In genomic region chr10:75377869-75378268, GRCh38 we compare ENCODE assay signal across 1 cellular context.
TF ChIP-seq lines count a peak whose summit lies in the region.

No MANE protein-coding gene starts in this region.

TF ChIP-seq in K562, 482 proteins besides CTCF, POLR2A, EP300 and RAD21 (continued from another document and continues in another):
- TF ChIP-seq E2F8 (IDR thresholded peaks at IDR 0.05; ENCODE audit: low read depth, partially characterized antibody) (no peak), GABPB1 (CRISPR knock-in tag; IDR thresholded peaks at IDR 0.05) (no peak), ZBTB1 (CRISPR knock-in tag; IDR thresholded peaks at IDR 0.05; ENCODE audit: borderline replicate concordance, low read depth) (no peak), ZEB2 (IDR thresholded peaks at IDR 0.05) (no peak), TFE3 (CRISPR knock-in tag; IDR thresholded peaks at IDR 0.05) (no peak), ZNF347 (CRISPR knock-in tag; IDR thresholded peaks at IDR 0.05; ENCODE audit: low read depth) (no peak), NELFE (IDR thresholded peaks at IDR 0.05; ENCODE audit: insufficient read depth, insufficient read length) (no peak), KLF10 (CRISPR knock-in tag; IDR thresholded peaks at IDR 0.05) (no peak), KLF16 (IDR thresholded peaks at IDR 0.05) (peak; percentile 52; the same call in 1 of the 2 replicates), CLOCK (CRISPR knock-in tag; IDR thresholded peaks at IDR 0.05; ENCODE audit: borderline replicate concordance) (no peak), CBFA2T2 (conservative IDR thresholded peaks at IDR 0.05) (peak; percentile 64; the same call in 1 of the 2 replicates), GABPA (tag; conservative IDR thresholded peaks at IDR 0.05; ENCODE audit: low read depth) (no peak), POLR2AphosphoS2 (IDR thresholded peaks at IDR 0.05; ENCODE audit: low read length) (no peak), MAFK (IDR thresholded peaks at IDR 0.05; ENCODE audit: low read length) (no peak), PKNOX1 (IDR thresholded peaks at IDR 0.05) (0 out of 2 replicates have a peak, but pooled peaks have one; percentile 48), TAL1 (IDR thresholded peaks at IDR 0.05) (peak; percentile 76), MGA (IDR thresholded peaks at IDR 0.05) (no peak), VEZF1 (CRISPR knock-in tag; IDR thresholded peaks at IDR 0.05) (peak; percentile 23; the same call in 1 of the 2 replicates), DEAF1 (CRISPR knock-in tag; IDR thresholded peaks at IDR 0.05) (no peak), ARID1B (IDR thresholded peaks at IDR 0.05) (peak; percentile 69), ZKSCAN3 (CRISPR knock-in tag; IDR thresholded peaks at IDR 0.05) (no peak), ZNF639 (CRISPR knock-in tag; conservative IDR thresholded peaks at IDR 0.05 in 1 of 2, IDR thresholded peaks at IDR 0.05 in 1 of 2) (no peak), ZNF668 (CRISPR knock-in tag; IDR thresholded peaks at IDR 0.05) (no peak), RFX1 (IDR thresholded peaks at IDR 0.05) (no peak), FUS (optimal IDR thresholded peaks at IDR 0.05; ENCODE audit: low read depth, low read length) (no peak), CBFA2T3 (IDR thresholded peaks at IDR 0.05) (peak; percentile 78), CHD2 (IDR thresholded peaks at IDR 0.05; ENCODE audit: low read depth, low read length) (peak; percentile 59; the same call in 1 of the 2 replicates)
